9 cellular contexts compared by ENCODE assay signal in the genomic region with DNA sequence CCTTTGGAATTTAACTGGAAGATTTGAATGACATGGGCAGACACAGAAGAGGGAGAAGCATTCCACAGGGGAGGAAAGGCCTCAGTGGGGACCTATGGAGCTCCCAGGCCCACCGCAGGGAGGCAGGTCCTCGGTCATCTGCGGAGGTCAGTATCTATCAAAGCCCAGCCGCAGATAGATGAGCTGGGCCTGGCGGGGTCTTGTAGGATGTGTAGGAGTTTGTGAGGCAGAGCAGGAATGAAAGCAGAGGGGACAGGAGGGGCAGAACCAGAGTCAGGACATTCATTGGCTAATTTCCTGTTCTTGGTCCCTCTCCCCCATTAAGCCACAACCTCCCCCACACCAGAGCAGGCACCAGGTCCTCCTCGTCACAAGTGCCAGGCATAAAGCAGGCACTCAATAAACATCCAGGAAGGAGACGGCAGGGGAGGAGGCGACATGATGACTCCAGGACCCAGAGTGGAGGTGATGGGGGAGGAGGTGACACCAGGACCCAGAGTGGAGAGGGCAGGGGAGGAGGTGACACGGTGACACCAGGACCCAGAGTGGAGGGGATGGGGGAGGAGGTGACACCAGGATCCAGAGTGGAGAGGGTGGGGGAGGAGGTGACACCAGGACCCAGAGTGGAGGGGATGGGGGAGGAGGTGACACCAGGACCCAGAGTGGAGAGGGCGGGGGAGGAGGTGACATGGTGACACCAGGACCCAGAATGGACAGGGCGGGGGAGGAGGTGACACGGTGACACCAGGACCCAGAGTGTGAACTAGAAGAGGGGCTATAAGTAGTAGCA.
A peak's percentile ranks its signal among the peaks of the same experiment; 100 is the strongest.
DNase-seq lines count a peak whose midpoint lies in the region; ATAC-seq and TF ChIP-seq lines count a peak whose summit lies in the region.
"Had no signal": no experiment of that assay in that cellular context is flagged by ENCODE, and none has a peak within 500 bp of the region (broad histone marks: within the 10 kb centered on the region; RNA-seq: fewer than 3 reads in every experiment).

No MANE protein-coding gene starts in this region.

- peaks cover 19% of the 10 kb centered on the region for H3K36me3 Mint-ChIP-seq in T-helper 2 cell treated with Interferon-gamma antibody and Interleukin-4, amounts not matched to agents 5 μg/mL and 100 μg/mL, for 36 hours (ENCODE audit: low read depth)
- peaks cover 9% of the 10 kb centered on the region for H3K36me3 Mint-ChIP-seq in endodermal cell (ENCODE audit: low read depth)

- no peak overlapping the region for H3K4ac ChIP-seq in trophoblast cell (ENCODE audit: low read depth, low read length)

- H3K27ac Mint-ChIP-seq in T-helper 2 cell treated with Interferon-gamma antibody and Interleukin-4, amounts not matched to agents 5 μg/mL and 100 μg/mL, for 36 hours, result peak overlapping the region; percentile 98
- peak overlapping the region; percentile 46 for H3K27ac Mint-ChIP-seq in endodermal cell

- no peak overlapping the region for H3K4me2 ChIP-seq in trophoblast cell (ENCODE audit: low read length)

- H3K79me1 ChIP-seq in trophoblast cell (ENCODE audit: low read length), result no peaks in the 10 kb centered on the region

- H3K23ac ChIP-seq in trophoblast cell (ENCODE audit: low read length), result no peak overlapping the region

- H3K9me3 ChIP-seq in endodermal cell (ENCODE audit: control insufficient read depth, low read length) (no peaks in the 10 kb centered on the region), trophoblast cell (ENCODE audit: insufficient read depth, low read depth, low read length) (no peaks in the 10 kb centered on the region)

- peak; percentile 36 for DNase-seq in T-helper 2 cell treated with Interferon-gamma antibody and Interleukin-4, amounts not matched to agents 5 μg/mL and 100 μg/mL, for 36 hours (ENCODE audit: low spot score)
- DNase-seq in endodermal cell (no peak), D341Med (ENCODE audit: low spot score) (no peak), trophoblast cell (no peak)
- DNase-seq in stimulated activated CD4-positive, alpha-beta T cell treated with anti-CD3 and anti-CD28 coated beads, Interleukin-15, amount 100 ng/mL, for 24 hours, result peak; percentile 66
- DNase-seq: NCI-H1092 treated with DMSO at 0.1 percent for 48 hours had no signal

- H2AK5ac ChIP-seq in trophoblast cell (ENCODE audit: low read length), result no peak overlapping the region

- H2BK5ac ChIP-seq in trophoblast cell (ENCODE audit: low read depth, low read length, poor library complexity), result no peak overlapping the region

- H3K4me1 ChIP-seq in endodermal cell (ENCODE audit: control insufficient read depth, insufficient read depth, low read length), result no peaks in the 10 kb centered on the region
- peaks cover 4 to 5% of the 10 kb centered on the region in 2 experiments for H3K4me1 ChIP-seq in trophoblast cell (ENCODE audit: control insufficient read depth in 1 of 2, insufficient read depth in 2 of 2, low read length in 2 of 2)

- H3K27ac ChIP-seq in endodermal cell (ENCODE audit: low read depth, low read length), result no peak overlapping the region
- H3K27ac ChIP-seq in trophoblast cell (ENCODE audit: low read depth, low read length), result no peak overlapping the region

- peaks cover 40% of the 10 kb centered on the region for H3K4me1 Mint-ChIP-seq in T-helper 2 cell treated with Interferon-gamma antibody and Interleukin-4, amounts not matched to agents 5 μg/mL and 100 μg/mL, for 36 hours (ENCODE audit: low read depth)
- H3K4me1 Mint-ChIP-seq in endodermal cell, result no peaks in the 10 kb centered on the region

- H2AFZ ChIP-seq in trophoblast cell (ENCODE audit: insufficient read depth, low read length, poor library complexity), result no peak overlapping the region

- no peak overlapping the region for H4K91ac ChIP-seq in trophoblast cell (ENCODE audit: low read depth, low read length)

- H3K36me3 ChIP-seq in endodermal cell (ENCODE audit: control insufficient read depth, insufficient read depth, low read length) (peaks cover 3% of the 10 kb centered on the region), trophoblast cell (ENCODE audit: control insufficient read depth in 1 of 2, insufficient read depth in 2 of 2, low read length in 2 of 2) (no peaks in the 10 kb centered on the region)

- peak overlapping the region; percentile 68 for H3K4me3 Mint-ChIP-seq in T-helper 2 cell treated with Interferon-gamma antibody and Interleukin-4, amounts not matched to agents 5 μg/mL and 100 μg/mL, for 36 hours
- H3K4me3 Mint-ChIP-seq in endodermal cell, result no peak overlapping the region

- H3K79me2 ChIP-seq in trophoblast cell (ENCODE audit: control insufficient read depth, insufficient read depth, low read length, poor library complexity), result no peaks in the 10 kb centered on the region

- no peak overlapping the region for H3K4me3 ChIP-seq in endodermal cell (ENCODE audit: low read length)
- H3K4me3 ChIP-seq in trophoblast cell (ENCODE audit: low read depth, low read length), result no peak overlapping the region

- H4K12ac ChIP-seq in trophoblast cell (ENCODE audit: low read depth, low read length), result no peak overlapping the region

- H2BK12ac ChIP-seq in trophoblast cell (ENCODE audit: low read length), result no peak overlapping the region

- H3K9me3 Mint-ChIP-seq in T-helper 2 cell treated with Interferon-gamma antibody and Interleukin-4, amounts not matched to agents 5 μg/mL and 100 μg/mL, for 36 hours, result no peaks in the 10 kb centered on the region
- H3K9me3 Mint-ChIP-seq in endodermal cell, result no peaks in the 10 kb centered on the region

- no peak overlapping the region for H3K18ac ChIP-seq in trophoblast cell (ENCODE audit: low read length)

- no peak overlapping the region for H3K14ac ChIP-seq in trophoblast cell (ENCODE audit: low read length)

- WGBS in endodermal cell (ENCODE audit: insufficient coverage in 1 of 2, insufficient read length in 1 of 2), 2 experiments, result 90 to 94% methylated on average over 5 to 12 of the region's 12 CpGs
- whole genome bisulfite sequencing in trophoblast cell (ENCODE audit: extremely low coverage, insufficient coverage, insufficient read length), result no CpG with 5 or more reads among the region's 12 CpGs

- peak; percentile 13 for TF ChIP-seq POLR2A in GM10847 (IDR thresholded peaks at IDR 0.05; ENCODE audit: extremely low read depth, insufficient read length)

- ATAC-seq in GM19035 (IDR thresholded peaks at IDR 0.05; ENCODE audit: unreplicated experiment) (no peak), GM18519 (IDR thresholded peaks at IDR 0.05; ENCODE audit: low FRiP score, unreplicated experiment) (no peak)

- H4K8ac ChIP-seq in trophoblast cell (ENCODE audit: low read depth, low read length), result no peak overlapping the region

- H3K9ac ChIP-seq in endodermal cell (ENCODE audit: extremely low read depth, low read length, poor library complexity, severe bottlenecking) (no peak overlapping the region), trophoblast cell (ENCODE audit: low read length) (no peak overlapping the region)

- no peaks in the 10 kb centered on the region for H3K27me3 ChIP-seq in endodermal cell (ENCODE audit: control insufficient read depth, insufficient read depth, low read length, poor library complexity, severe bottlenecking)
- H3K27me3 ChIP-seq in trophoblast cell (ENCODE audit: insufficient read depth, low read length), result no peaks in the 10 kb centered on the region

- no peaks in the 10 kb centered on the region for H3K27me3 Mint-ChIP-seq in T-helper 2 cell treated with Interferon-gamma antibody and Interleukin-4, amounts not matched to agents 5 μg/mL and 100 μg/mL, for 36 hours (ENCODE audit: low read depth)
- H3K27me3 Mint-ChIP-seq in endodermal cell (ENCODE audit: insufficient read depth), result no peaks in the 10 kb centered on the region

- no peak for TF ChIP-seq CTCF in endodermal cell (conservative IDR thresholded peaks at IDR 0.05)

- H2BK120ac ChIP-seq in trophoblast cell (ENCODE audit: insufficient read depth, low read length, poor library complexity), result no peak overlapping the region

Comparison
In these comparisons a context has a peak if more than half of its experiments do, and no peak if none do; other contexts are left out.
1. DNase-seq: peak in T-helper 2 cell treated with Interferon-gamma antibody and Interleukin-4, amounts not matched to agents 5 μg/mL and 100 μg/mL, for 36 hours (single experiment) and stimulated activated CD4-positive, alpha-beta T cell treated with anti-CD3 and anti-CD28 coated beads, Interleukin-15, amount 100 ng/mL, for 24 hours (single experiment); none in endodermal cell (single experiment), D341Med (single experiment) and trophoblast cell (0 of 2).